In genomic region chr9:130368631-130369103, GRCh38 we compare ENCODE assay signal across 9 cellular contexts.
A peak's percentile ranks its signal among the peaks of the same experiment; 100 is the strongest.
DNase-seq lines count a peak whose midpoint lies in the region; ATAC-seq lines count a peak whose summit lies in the region.
"Had no signal": no experiment of that assay in that cellular context is flagged by ENCODE, and none has a peak within 500 bp of the region (broad histone marks: within the 10 kb centered on the region; RNA-seq: fewer than 3 reads in every experiment).

No MANE protein-coding gene starts in this region.

- no peak overlapping the region for H4K12ac ChIP-seq in trophoblast cell (ENCODE audit: low read depth, low read length)

- peak; percentile 57 for DNase-seq in Daoy (ENCODE audit: low read depth)
- peak; percentile 29 for DNase-seq in HT1080 (ENCODE audit: low read depth)
- peak; percentile 50 for DNase-seq in activated T-cell treated with anti-CD3 and anti-CD28 coated beads, Interleukin-2, amount 50 U/mL, for 24 hours
- peak; percentile 57 to 67 for DNase-seq in trophoblast cell
- no peak for DNase-seq in CD1c-positive myeloid dendritic cell (ENCODE audit: extremely low spot score)
- DNase-seq in foreskin melanocyte, result no peak
- DNase-seq: HCEC 1CT; NK-92 treated with Interleukin-12 subunit alpha and Interleukin-12 subunit beta, amount 100 ng/mL, for 24 hours had no signal

- H3K14ac ChIP-seq in trophoblast cell (ENCODE audit: low read length), result no peak overlapping the region

- peaks cover 3% of the 10 kb centered on the region for H3K36me3 Mint-ChIP-seq in activated T-cell treated with anti-CD3 and anti-CD28 coated beads, Interleukin-2, amount 50 U/mL, for 24 hours (ENCODE audit: low read depth)

- H3K4me3 ChIP-seq in trophoblast cell (ENCODE audit: low read depth, low read length), result no peak overlapping the region

- H3K4me1 ChIP-seq in trophoblast cell (ENCODE audit: control insufficient read depth in 1 of 2, insufficient read depth in 2 of 2, low read length in 2 of 2), result peaks cover 3 to 6% of the 10 kb centered on the region in 2 experiments

- no peak overlapping the region for H2BK5ac ChIP-seq in trophoblast cell (ENCODE audit: low read depth, low read length, poor library complexity)

- H3K4me2 ChIP-seq in trophoblast cell (ENCODE audit: low read length), result no peak overlapping the region

- no peak overlapping the region for H3K27ac ChIP-seq in trophoblast cell (ENCODE audit: low read depth, low read length)

- H3K9ac ChIP-seq in trophoblast cell (ENCODE audit: low read length), result no peak overlapping the region

- no peak overlapping the region for H2AK5ac ChIP-seq in trophoblast cell (ENCODE audit: low read length)

- no peak overlapping the region for H3K23ac ChIP-seq in trophoblast cell (ENCODE audit: low read length)

- no peaks in the 10 kb centered on the region for H3K79me2 ChIP-seq in trophoblast cell (ENCODE audit: control insufficient read depth, insufficient read depth, low read length, poor library complexity)

- WGBS in trophoblast cell (ENCODE audit: extremely low coverage, insufficient coverage, insufficient read length), result no CpG with 5 or more reads among the region's 8 CpGs

- no peak overlapping the region for H2AFZ ChIP-seq in trophoblast cell (ENCODE audit: insufficient read depth, low read length, poor library complexity)

- no peaks in the 10 kb centered on the region for H3K27me3 ChIP-seq in trophoblast cell (ENCODE audit: insufficient read depth, low read length)

- peaks cover 16% of the 10 kb centered on the region for H3K4me1 Mint-ChIP-seq in activated T-cell treated with anti-CD3 and anti-CD28 coated beads, Interleukin-2, amount 50 U/mL, for 24 hours (ENCODE audit: low read depth)

- H3K4ac ChIP-seq in trophoblast cell (ENCODE audit: low read depth, low read length), result no peak overlapping the region

- no peak overlapping the region for H3K18ac ChIP-seq in trophoblast cell (ENCODE audit: low read length)

- peak overlapping the region; percentile 83 for H3K27ac Mint-ChIP-seq in activated T-cell treated with anti-CD3 and anti-CD28 coated beads, Interleukin-2, amount 50 U/mL, for 24 hours

- no peak for ATAC-seq in GM19324 (IDR thresholded peaks at IDR 0.05; ENCODE audit: low FRiP score, unreplicated experiment)

- peaks cover 14% of the 10 kb centered on the region for H3K9me3 Mint-ChIP-seq in activated T-cell treated with anti-CD3 and anti-CD28 coated beads, Interleukin-2, amount 50 U/mL, for 24 hours

- H3K79me1 ChIP-seq in trophoblast cell (ENCODE audit: low read length), result no peaks in the 10 kb centered on the region

- H4K91ac ChIP-seq in trophoblast cell (ENCODE audit: low read depth, low read length), result no peak overlapping the region

- H2BK12ac ChIP-seq in trophoblast cell (ENCODE audit: low read length), result no peak overlapping the region

- H3K36me3 ChIP-seq in trophoblast cell (ENCODE audit: control insufficient read depth in 1 of 2, insufficient read depth in 2 of 2, low read length in 2 of 2), result no peaks in the 10 kb centered on the region

- H3K27me3 Mint-ChIP-seq in activated T-cell treated with anti-CD3 and anti-CD28 coated beads, Interleukin-2, amount 50 U/mL, for 24 hours, result peaks cover 5% of the 10 kb centered on the region

- no peak overlapping the region for H3K4me3 Mint-ChIP-seq in activated T-cell treated with anti-CD3 and anti-CD28 coated beads, Interleukin-2, amount 50 U/mL, for 24 hours

- peaks cover 3% of the 10 kb centered on the region for H3K9me3 ChIP-seq in trophoblast cell (ENCODE audit: insufficient read depth, low read depth, low read length)

- H4K8ac ChIP-seq in trophoblast cell (ENCODE audit: low read depth, low read length), result no peak overlapping the region

- no peak overlapping the region for H2BK120ac ChIP-seq in trophoblast cell (ENCODE audit: insufficient read depth, low read length, poor library complexity)

Comparison
In these comparisons a context has a peak if more than half of its experiments do, and no peak if none do; other contexts are left out.
1. DNase-seq: peak in Daoy (single experiment), HT1080 (single experiment), activated T-cell treated with anti-CD3 and anti-CD28 coated beads, Interleukin-2, amount 50 U/mL, for 24 hours (single experiment) and trophoblast cell (2 of 2); none in CD1c-positive myeloid dendritic cell (single experiment) and foreskin melanocyte (single experiment).